In the genomic region with DNA sequence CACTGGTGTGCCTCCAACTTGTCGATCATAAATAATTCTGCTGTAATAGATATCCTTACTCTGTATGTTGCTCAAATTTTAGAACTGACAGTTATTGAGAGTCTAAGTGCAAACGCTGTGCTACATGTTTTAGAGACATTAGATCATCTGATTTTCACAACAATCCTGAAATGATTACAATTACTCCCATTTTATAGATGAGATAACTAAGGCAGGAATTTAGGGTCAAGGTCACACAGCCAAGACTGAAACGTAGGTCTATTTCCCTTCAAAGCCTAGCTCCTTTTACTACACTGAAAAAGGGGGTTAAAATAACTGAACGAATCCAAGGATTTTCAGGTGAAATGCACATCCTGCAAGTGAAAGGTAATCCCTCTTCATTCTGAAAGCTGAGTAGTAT, we compare ENCODE assay signal across 11 cellular contexts. TPM values are rescaled to one million over a fixed set of nuclear protein-coding genes. Genes with fewer than 3 reads are reported as not detected.
DNase-seq lines count a peak whose midpoint lies in the region; ATAC-seq and TF ChIP-seq lines count a peak whose summit lies in the region.
"Had no signal": no experiment of that assay in that cellular context is flagged by ENCODE, and none has a peak within 500 bp of the region (broad histone marks: within the 10 kb centered on the region; RNA-seq: fewer than 3 reads in every experiment).

No MANE protein-coding gene starts in this region.

- H3K27ac Mint-ChIP-seq in activated T-cell treated with anti-CD3 and anti-CD28 coated beads, Interleukin-2, amount 50 U/mL, for 72 hours, result peak overlapping the region; percentile 2
- peak overlapping the region; percentile 44; the same call in 1 of the 2 replicates for H3K27ac Mint-ChIP-seq in WTC11

- DNase-seq in activated T-cell treated with anti-CD3 and anti-CD28 coated beads, Interleukin-2, amount 50 U/mL, for 72 hours, result no peak
- no peak for DNase-seq in activated T-cell treated with anti-CD3 and anti-CD28 coated beads for 4 hours
- DNase-seq in WTC11 (ENCODE audit: low spot score), result no peak
- no peak for DNase-seq in hepatocyte (ENCODE audit: low spot score)
- DNase-seq in NCI-H2107 (lab: John Stamatoyannopoulos, UW), result no peak
- DNase-seq: AML-193; stimulated activated CD4-positive, alpha-beta T cell treated with anti-CD3 and anti-CD28 coated beads, Interleukin-4, amount 100 ng/mL, for 24 hours had no signal

- H3K27me3 ChIP-seq in hepatocyte, result no peaks in the 10 kb centered on the region
- H3K27me3 ChIP-seq in stomach smooth muscle (ENCODE audit: control insufficient read depth in 1 of 2, insufficient read depth in 2 of 2, low read length in 2 of 2), result no peaks in the 10 kb centered on the region

- H3K4me1 ChIP-seq in hepatocyte (ENCODE audit: insufficient read depth) (peaks cover 22% of the 10 kb centered on the region), stomach smooth muscle (ENCODE audit: control insufficient read depth, insufficient read depth, low read length) (peaks cover 6% of the 10 kb centered on the region)

- H3K9me3 ChIP-seq in hepatocyte (ENCODE audit: low read depth) (no peaks in the 10 kb centered on the region), stomach smooth muscle (ENCODE audit: control insufficient read depth in 2 of 2, low read length in 2 of 2) (no peaks in the 10 kb centered on the region)

- no peak overlapping the region for H2AFZ ChIP-seq in hepatocyte

- CTCF ChIA-PET in WTC11 (lab: Charles Lee), result interaction anchor here (3.2 kb wide), 1 partner anchor 131 kb away, joined by 13 read pairs; no protein-coding TSS in a partner anchor

- peak overlapping the region in 1 of 2 donors; percentile 95 for H3K9ac ChIP-seq in stomach smooth muscle (ENCODE audit: low read length in 2 of 2)

- H4K20me1 ChIP-seq in hepatocyte (ENCODE audit: insufficient read depth, poor library complexity, severe bottlenecking), result peaks cover 8% of the 10 kb centered on the region

- H3K79me2 ChIP-seq in hepatocyte, result peaks cover 84% of the 10 kb centered on the region

- peak overlapping the region; percentile 78 for H3K4me2 ChIP-seq in hepatocyte

- ATAC-seq in activated T-cell treated with anti-CD3 and anti-CD28 coated beads, Interleukin-2, amount 50 U/mL, for 72 hours (replicated peaks in 1 of 2), result no peak
- no peak for ATAC-seq in WTC11
- no peak for ATAC-seq in GM21825 (IDR thresholded peaks at IDR 0.05; ENCODE audit: unreplicated experiment)
- ATAC-seq in GM18868 (IDR thresholded peaks at IDR 0.05; ENCODE audit: unreplicated experiment), result no peak

- H3K4me3 ChIP-seq in hepatocyte (peak overlapping the region; percentile 56), stomach smooth muscle (ENCODE audit: low read length in 2 of 2) (peak overlapping the region; percentile 91 to 96)
- H3K4me3 ChIP-seq: lung had no signal

- H3K36me3 Mint-ChIP-seq in activated T-cell treated with anti-CD3 and anti-CD28 coated beads, Interleukin-2, amount 50 U/mL, for 72 hours (ENCODE audit: insufficient read depth in 2 of 2), result peaks cover 5 to 6% of the 10 kb centered on the region in 2 donors
- no peaks in the 10 kb centered on the region for H3K36me3 Mint-ChIP-seq in WTC11

- POLR2A ChIA-PET in WTC11 (lab: Charles Lee), result no interaction called here

- no peaks in the 10 kb centered on the region for H3K27me3 Mint-ChIP-seq in activated T-cell treated with anti-CD3 and anti-CD28 coated beads, Interleukin-2, amount 50 U/mL, for 72 hours (ENCODE audit: low read depth)
- no peaks in the 10 kb centered on the region for H3K27me3 Mint-ChIP-seq in WTC11 (ENCODE audit: low read depth)

- H3K9me3 Mint-ChIP-seq in activated T-cell treated with anti-CD3 and anti-CD28 coated beads, Interleukin-2, amount 50 U/mL, for 72 hours, result no peaks in the 10 kb centered on the region
- no peaks in the 10 kb centered on the region for H3K9me3 Mint-ChIP-seq in WTC11

- H3K27ac ChIP-seq in hepatocyte (peak overlapping the region; percentile 90), stomach smooth muscle (ENCODE audit: low read length) (no peak overlapping the region)

- peaks cover 41% of the 10 kb centered on the region for H3K4me1 Mint-ChIP-seq in activated T-cell treated with anti-CD3 and anti-CD28 coated beads, Interleukin-2, amount 50 U/mL, for 72 hours (ENCODE audit: low read depth)
- H3K4me1 Mint-ChIP-seq in WTC11, result peaks cover 21% of the 10 kb centered on the region

- WGBS in hepatocyte (ENCODE audit: low lambda C conversion rate, missing lambda C conversion rate), result 68% methylated on average over 4 of the region's 4 CpGs

- peak overlapping the region; percentile 88 to 91 for H3K4me3 Mint-ChIP-seq in activated T-cell treated with anti-CD3 and anti-CD28 coated beads, Interleukin-2, amount 50 U/mL, for 72 hours
- no peak overlapping the region for H3K4me3 Mint-ChIP-seq in WTC11

- H3K36me3 ChIP-seq in hepatocyte (replicated peaks; ENCODE audit: insufficient read depth, low read depth) (no peaks in the 10 kb centered on the region), stomach smooth muscle (ENCODE audit: control insufficient read depth in 2 of 2, insufficient read depth in 2 of 2, low read length in 2 of 2) (no peaks in the 10 kb centered on the region)

- H3K9me2 ChIP-seq in hepatocyte (replicated peaks; ENCODE audit: insufficient read depth), result no peaks in the 10 kb centered on the region

- TF ChIP-seq CTCF in WTC11 (IDR thresholded peaks at IDR 0.05) (no peak), hepatocyte (IDR thresholded peaks at IDR 0.05; ENCODE audit: poor library complexity) (no peak)

TF ChIP-seq in WTC11, 78 proteins besides CTCF, POLR2A, EP300 and RAD21 (continues in another document):
- no peak for TF ChIP-seq GTF2I (CRISPR knock-in tag; conservative IDR thresholded peaks at IDR 0.05)
- TF ChIP-seq ZNF121 (CRISPR knock-in tag; IDR thresholded peaks at IDR 0.05), result no peak
- no peak for TF ChIP-seq ZNF423 (CRISPR knock-in tag; IDR thresholded peaks at IDR 0.05)
- no peak for TF ChIP-seq ATF3 (CRISPR knock-in tag; conservative IDR thresholded peaks at IDR 0.05)
- TF ChIP-seq ZMAT4 (CRISPR knock-in tag; IDR thresholded peaks at IDR 0.05), result no peak
- TF ChIP-seq ZBTB21 (CRISPR knock-in tag; IDR thresholded peaks at IDR 0.05; ENCODE audit: borderline replicate concordance), result no peak
- no peak for TF ChIP-seq FOXP4 (CRISPR knock-in tag; IDR thresholded peaks at IDR 0.05)

RNA-seq across cellular contexts. Expression of gene DCAF6, which starts 2.7 kb away (rescaled TPM):
- total RNA-seq in activated T-cell treated with anti-CD3 and anti-CD28 coated beads, Interleukin-2, amount 50 U/mL, for 72 hours, result 10 to 100 TPM; 33.2 to 35.0 TPM
- total RNA-seq in WTC11 (2021) (13.5 to 17.4 TPM (median 16.1 TPM) in 3 replicates), hepatocyte (69.4 and 72.8 TPM in 2 replicates)
- polyA plus RNA-seq in hepatocyte, result 50.3 and 62.7 TPM in 2 replicates

RNA-seq across cellular contexts. Expression of gene MPC2, which starts 3.1 kb away (rescaled TPM):
- 10 to 100 TPM; 66.3 to 71.6 TPM for total RNA-seq in activated T-cell treated with anti-CD3 and anti-CD28 coated beads, Interleukin-2, amount 50 U/mL, for 72 hours
- total RNA-seq in WTC11 (2021) (35.2 to 42.8 TPM (median 36.9 TPM) in 3 replicates), hepatocyte (137 and 170 TPM in 2 replicates)
- 188 and 215 TPM in 2 replicates for polyA plus RNA-seq in hepatocyte

RNA-seq across cellular contexts. Expression of gene ADCY10, which starts 19.8 kb away (rescaled TPM):
- total RNA-seq in activated T-cell treated with anti-CD3 and anti-CD28 coated beads, Interleukin-2, amount 50 U/mL, for 72 hours, result under 1 TPM; 0.07 to 0.12 TPM
- total RNA-seq in WTC11 (2021) (0.07 to 0.34 TPM in 2 of 3 replicates, not detected in the other), hepatocyte (0.93 and 1.4 TPM in 2 replicates)
- polyA plus RNA-seq in hepatocyte, result 1.0 and 1.5 TPM in 2 replicates
